18 cellular contexts compared by ENCODE assay signal in the genomic region with DNA sequence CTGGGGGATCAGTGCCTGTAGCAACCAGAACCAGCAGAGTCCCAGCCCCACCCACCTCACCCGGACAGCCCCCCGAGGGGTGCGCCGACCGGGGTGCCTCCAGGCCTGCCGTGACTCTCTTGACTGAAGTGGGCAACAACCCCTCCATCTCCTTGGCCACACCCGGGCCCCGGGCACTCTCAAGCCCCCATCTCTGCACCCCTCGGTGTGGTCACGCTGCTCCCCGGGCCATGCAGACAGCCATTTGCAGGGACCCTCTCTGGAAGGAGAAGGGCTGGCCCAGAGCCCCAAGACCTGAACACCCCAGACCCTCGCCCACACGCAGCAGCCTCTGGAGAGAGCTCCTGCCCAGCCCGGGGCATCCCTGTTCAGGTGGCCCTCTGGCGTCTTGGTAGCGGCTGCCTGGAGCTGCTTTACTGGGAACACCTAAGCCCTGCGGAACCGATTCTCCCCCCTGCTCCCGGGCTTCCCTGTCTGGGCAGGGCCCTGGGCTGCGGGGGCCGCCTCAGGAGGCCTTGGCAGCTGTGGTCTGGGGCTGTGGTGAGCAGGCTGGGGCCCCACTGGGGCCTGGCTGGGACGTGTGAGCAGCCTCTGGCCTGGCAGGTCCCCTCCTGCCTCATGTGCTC.
A peak's percentile ranks its signal among the peaks of the same experiment; 100 is the strongest.
DNase-seq lines count a peak whose midpoint lies in the region; ATAC-seq and TF ChIP-seq lines count a peak whose summit lies in the region.
"Had no signal": no experiment of that assay in that cellular context is flagged by ENCODE, and none has a peak within 500 bp of the region (broad histone marks: within the 10 kb centered on the region; RNA-seq: fewer than 3 reads in every experiment).

No MANE protein-coding gene starts in this region.

- H3K27me3 ChIP-seq in lower lobe of right lung (ENCODE audit: low read depth) = peaks cover 47% of the 10 kb centered on the region

- peaks cover 9% of the 10 kb centered on the region for H3K27me3 Mint-ChIP-seq in chondrocyte (ENCODE audit: low read depth)

- ATAC-seq in Right ventricle myocardium inferior (no peak), left cardiac atrium (no peak), lower lobe of right lung (no peak), HG02885 (IDR thresholded peaks at IDR 0.05; ENCODE audit: poor library complexity, unreplicated experiment) (no peak)

- no peaks in the 10 kb centered on the region for H3K4me1 ChIP-seq in lower lobe of right lung

- H3K9me3 Mint-ChIP-seq in chondrocyte (ENCODE audit: low read depth) = no peaks in the 10 kb centered on the region
- H3K9me3 Mint-ChIP-seq: H9 had no signal

- no peaks in the 10 kb centered on the region for H3K9me3 ChIP-seq in lower lobe of right lung

- no peak overlapping the region for H3K27ac ChIP-seq in lower lobe of right lung
- H3K27ac ChIP-seq: 22Rv1, SK-N-MC had no signal

- no peaks in the 10 kb centered on the region for H3K36me3 Mint-ChIP-seq in chondrocyte (ENCODE audit: low read depth)

- no peak overlapping the region for H3K4me3 Mint-ChIP-seq in chondrocyte (ENCODE audit: unreplicated experiment)
- H3K4me3 Mint-ChIP-seq: H9 had no signal

- no peaks in the 10 kb centered on the region for H3K4me1 Mint-ChIP-seq in chondrocyte (ENCODE audit: low read depth)

- intact Hi-C loops in Right ventricle myocardium inferior (cut with DNase I) = no loop called here
- intact Hi-C loops in left cardiac atrium (cut with DNase I) = no loop called here
- intact Hi-C loops in lower lobe of right lung (cut with DNase I) = no loop called here

- H3K27ac Mint-ChIP-seq in chondrocyte (ENCODE audit: unreplicated experiment) = no peak overlapping the region
- H3K27ac Mint-ChIP-seq: H9 had no signal

- TF ChIP-seq CTCF in chondrocyte (IDR thresholded peaks at IDR 0.05) (no peak), lower lobe of right lung (IDR thresholded peaks at IDR 0.05) (no peak)

- H3K36me3 ChIP-seq in lower lobe of right lung = no peaks in the 10 kb centered on the region

- peak; percentile 52 for DNase-seq in Right ventricle myocardium inferior (ENCODE audit: missing footprints)
- DNase-seq in left cardiac atrium = no peak
- peak; percentile 88 for DNase-seq in chondrocyte (ENCODE audit: low spot score)
- DNase-seq in lower lobe of right lung = peak; percentile 39
- DNase-seq in stimulated activated CD4-positive, alpha-beta T cell treated with anti-CD3 and anti-CD28 coated beads, Interleukin-4, amount 100 ng/mL, for 1 hour = no peak
- DNase-seq in DMS53 (lab: John Stamatoyannopoulos, UW) = no peak
- no peak for DNase-seq in activated CD8-positive, alpha-beta memory T cell treated with anti-CD3 and anti-CD28 coated beads, Interleukin-2, amount 50 U/mL, for 48 hours
- DNase-seq: C1 segment of cervical spinal cord, EL, H9, Kasumi-1, NCI-H1417, NCI-H2029, NCI-H510A, OCI-M1 had no signal

- H3K4me3 ChIP-seq in lower lobe of right lung = no peak overlapping the region
- H3K4me3 ChIP-seq: SK-N-MC had no signal

Comparison
In these comparisons a context has a peak if more than half of its experiments do, and no peak if none do; other contexts are left out.
1. DNase-seq: peak in Right ventricle myocardium inferior (single experiment), chondrocyte (single experiment) and lower lobe of right lung (single experiment); none in left cardiac atrium (single experiment), stimulated activated CD4-positive, alpha-beta T cell treated with anti-CD3 and anti-CD28 coated beads, Interleukin-4, amount 100 ng/mL, for 1 hour (single experiment), DMS53 (single experiment) and activated CD8-positive, alpha-beta memory T cell treated with anti-CD3 and anti-CD28 coated beads, Interleukin-2, amount 50 U/mL, for 48 hours (single experiment).